Comparison of ENCODE assay signal across 1 cellular context in genomic region chr11:45843158-45843924, GRCh38.
TF ChIP-seq lines count a peak whose summit lies in the region.

No MANE protein-coding gene starts in this region.

TF ChIP-seq in HepG2, 621 proteins besides CTCF, POLR2A, EP300 and RAD21 (continued from another document and continues in another):
- TF ChIP-seq HINFP (CRISPR knock-in tag; IDR thresholded peaks at IDR 0.05; ENCODE audit: low read depth) (0 out of 2 replicates have a peak, but pooled peaks have one; percentile 23), ZNF629 (CRISPR knock-in tag; conservative IDR thresholded peaks at IDR 0.05) (no peak), ZNF253 (CRISPR knock-in tag; IDR thresholded peaks at IDR 0.05; ENCODE audit: borderline replicate concordance) (no peak), ZNF768 (CRISPR knock-in tag; IDR thresholded peaks at IDR 0.05) (no peak), ZZZ3 (CRISPR knock-in tag; IDR thresholded peaks at IDR 0.05; ENCODE audit: borderline replicate concordance) (peak; percentile 29; the same call in 1 of the 2 replicates), ZNF496 (CRISPR knock-in tag; IDR thresholded peaks at IDR 0.05; ENCODE audit: insufficient replicate concordance) (no peak), SETDB1 (CRISPR knock-in tag; IDR thresholded peaks at IDR 0.05; ENCODE audit: borderline replicate concordance) (no peak), ZNF558 (CRISPR knock-in tag; IDR thresholded peaks at IDR 0.05; ENCODE audit: borderline replicate concordance) (no peak), ZNF34 (CRISPR knock-in tag; IDR thresholded peaks at IDR 0.05; ENCODE audit: borderline replicate concordance) (no peak), NR2C2 (CRISPR knock-in tag; IDR thresholded peaks at IDR 0.05; ENCODE audit: borderline replicate concordance) (0 out of 2 replicates have a peak, but pooled peaks have one; percentile 48), HNRNPL (IDR thresholded peaks at IDR 0.05; ENCODE audit: low read depth, low read length) (no peak), TRIM24 (CRISPR knock-in tag; IDR thresholded peaks at IDR 0.05) (no peak), MLXIP (CRISPR knock-in tag; IDR thresholded peaks at IDR 0.05; ENCODE audit: borderline replicate concordance) (no peak), IRF1 (CRISPR knock-in tag; IDR thresholded peaks at IDR 0.05; ENCODE audit: low read depth) (no peak), ZNF790 (CRISPR knock-in tag; IDR thresholded peaks at IDR 0.05; ENCODE audit: borderline replicate concordance) (no peak), MLX (CRISPR knock-in tag; IDR thresholded peaks at IDR 0.05) (peak; percentile 46; the same call in 1 of the 2 replicates), HHEX (CRISPR knock-in tag; IDR thresholded peaks at IDR 0.05) (no peak), ZNF580 (CRISPR knock-in tag; IDR thresholded peaks at IDR 0.05; ENCODE audit: borderline replicate concordance, low read depth) (peak; percentile 72; the same call in 1 of the 2 replicates), ZNF710 (CRISPR knock-in tag; IDR thresholded peaks at IDR 0.05; ENCODE audit: borderline replicate concordance) (0 out of 2 replicates have a peak, but pooled peaks have one; percentile 30), TAF15 (IDR thresholded peaks at IDR 0.05; ENCODE audit: low read depth, low read length, poor library complexity, severe bottlenecking) (no peak), XBP1 (CRISPR knock-in tag; IDR thresholded peaks at IDR 0.05) (no peak), SIX1 (CRISPR knock-in tag; IDR thresholded peaks at IDR 0.05; ENCODE audit: borderline replicate concordance) (peak; percentile 10; the same call in 1 of the 2 replicates), FOXA3 (CRISPR knock-in tag; IDR thresholded peaks at IDR 0.05) (peak; percentile 65), E2F1 (CRISPR knock-in tag; IDR thresholded peaks at IDR 0.05) (no peak), PRDM4 (CRISPR knock-in tag; IDR thresholded peaks at IDR 0.05; ENCODE audit: borderline replicate concordance) (no peak), MEIS1 (CRISPR knock-in tag; IDR thresholded peaks at IDR 0.05; ENCODE audit: borderline replicate concordance) (no peak), SRF (IDR thresholded peaks at IDR 0.05; ENCODE audit: low read depth, low read length) (no peak), RBFOX2 (IDR thresholded peaks at IDR 0.05; ENCODE audit: low read depth, low read length) (no peak), KDM2A (CRISPR knock-in tag; IDR thresholded peaks at IDR 0.05; ENCODE audit: borderline replicate concordance, low read depth) (peak; percentile 68; the same call in 1 of the 2 replicates), AGO2 (optimal IDR thresholded peaks at IDR 0.05; ENCODE audit: low read depth, low read length) (no peak), THAP11 (CRISPR knock-in tag; IDR thresholded peaks at IDR 0.05) (peak; percentile 37; the same call in 1 of the 2 replicates), DRAP1 (CRISPR knock-in tag; IDR thresholded peaks at IDR 0.05) (peak; percentile 59), ZNF562 (CRISPR knock-in tag; IDR thresholded peaks at IDR 0.05; ENCODE audit: borderline replicate concordance) (no peak), ZNF292 (CRISPR knock-in tag; IDR thresholded peaks at IDR 0.05; ENCODE audit: borderline replicate concordance, low read depth) (0 out of 2 replicates have a peak, but pooled peaks have one; percentile 16), THYN1 (CRISPR knock-in tag; IDR thresholded peaks at IDR 0.05; ENCODE audit: borderline replicate concordance, low read depth) (no peak), TCF7 (IDR thresholded peaks at IDR 0.05; ENCODE audit: low read depth) (peak; percentile 78), MBNL3 (CRISPR knock-in tag; conservative IDR thresholded peaks at IDR 0.05) (no peak), ZNF543 (CRISPR knock-in tag; IDR thresholded peaks at IDR 0.05) (no peak), GABPB1 (CRISPR knock-in tag; IDR thresholded peaks at IDR 0.05) (peak; percentile 37; the same call in 1 of the 2 replicates), ARID5B (CRISPR knock-in tag; IDR thresholded peaks at IDR 0.05) (peak; percentile 49), POLR2G (IDR thresholded peaks at IDR 0.05; ENCODE audit: low read depth, low read length) (no peak), ZNF737 (CRISPR knock-in tag; IDR thresholded peaks at IDR 0.05; ENCODE audit: borderline replicate concordance) (no peak), SP140L (CRISPR knock-in tag; IDR thresholded peaks at IDR 0.05; ENCODE audit: borderline replicate concordance) (no peak), ZBTB34 (CRISPR knock-in tag; IDR thresholded peaks at IDR 0.05) (0 out of 2 replicates have a peak, but pooled peaks have one; percentile 67), RXRB (CRISPR knock-in tag; IDR thresholded peaks at IDR 0.05; ENCODE audit: borderline replicate concordance) (0 out of 2 replicates have a peak, but pooled peaks have one; percentile 9), SALL1 (CRISPR knock-in tag; IDR thresholded peaks at IDR 0.05) (peak; percentile 81), ZNF260 (CRISPR knock-in tag; IDR thresholded peaks at IDR 0.05; ENCODE audit: borderline replicate concordance, low read depth) (no peak)
